In genomic region chr7:22854158-22855048, GRCh38 we compare ENCODE assay signal across 8 cellular contexts. TPM values are rescaled to one million over a fixed set of nuclear protein-coding genes. Genes with fewer than 3 reads are reported as not detected.
DNase-seq lines count a peak whose midpoint lies in the region; ATAC-seq and TF ChIP-seq lines count a peak whose summit lies in the region.

No MANE protein-coding gene starts in this region.

- peaks cover 6% of the 10 kb centered on the region for H3K4me1 ChIP-seq in ovary (ENCODE audit: insufficient read depth)
- peaks cover 4 to 11% of the 10 kb centered on the region in 2 donors for H3K4me1 ChIP-seq in thyroid gland

- H3K27ac ChIP-seq in RWPE1 (peak overlapping the region; percentile 94), ovary (peak overlapping the region; percentile 78 to 88), thyroid gland (peak overlapping the region; percentile 84 to 95 (median 95))

- CTCF ChIA-PET in RWPE1 (lab: Yijun Ruan, JAX), result interaction anchor here (0.5 to 0.7 kb wide), 5 partner anchors 40 to 1758 kb away, joined by 3 to 4 read pairs (median 3); no protein-coding TSS in a partner anchor

- 0 to 1% (median 1%) methylated on average over 55 to 76 of the region's 76 CpGs for WGBS in ovary, 3 donors
- 0 to 3% methylated on average over 10 to 19 of the region's 76 CpGs for WGBS in thyroid gland, 2 donors

- POLR2A ChIA-PET in RWPE1 (lab: Yijun Ruan, JAX; ENCODE audit: low non-redundant PET), result no interaction called here

- no peak for TF ChIP-seq EP300 in ovary (IDR thresholded peaks at IDR 0.05)

- TF ChIP-seq POLR2A in ovary (IDR thresholded peaks at IDR 0.05) (peak; percentile 54), thyroid gland (IDR thresholded peaks at IDR 0.05) (peak in 1 of 2 donors; percentile 50)

- no peaks in the 10 kb centered on the region for H3K36me3 ChIP-seq in ovary
- no peaks in the 10 kb centered on the region for H3K36me3 ChIP-seq in thyroid gland

- H3K27me3 ChIP-seq in ovary (no peaks in the 10 kb centered on the region), thyroid gland (no peaks in the 10 kb centered on the region)

- no peaks in the 10 kb centered on the region for H3K9me3 ChIP-seq in ovary
- H3K9me3 ChIP-seq in thyroid gland, result no peaks in the 10 kb centered on the region

- intact Hi-C loops in ovary (cut with DNase I), result loop anchor here in 2 of 4 donors (2.0 to 10.0 kb wide), 2 partner anchors 32 to 160 kb away; partner anchors contain the start of genes HYCC1 (in 2 of the 2) and TOMM7 (in 1 of the 2)
- intact Hi-C loops in thyroid gland (cut with DNase I), result no loop called here

- peak; percentile 52; the same call in 1 of the 2 replicates for TF ChIP-seq CTCF in RWPE1 (conservative IDR thresholded peaks at IDR 0.05; ENCODE audit: low read depth)
- TF ChIP-seq CTCF in ovary (IDR thresholded peaks at IDR 0.05), result peak in 2 of 3 donors; percentile 45 to 82
- peak in 2 of 6 experiments; percentile 44 to 64 for TF ChIP-seq CTCF in thyroid gland (IDR thresholded peaks at IDR 0.05)

- peak; percentile 66 for ATAC-seq in GM21367 (IDR thresholded peaks at IDR 0.05; ENCODE audit: unreplicated experiment)

- DNase-seq in DMS53 (lab: John Stamatoyannopoulos, UW) (peak; percentile 92), HS-5 (ENCODE audit: low read depth) (peak; percentile 84), RWPE1 (ENCODE audit: low spot score) (peak; percentile 93), glomerular visceral epithelial cell (ENCODE audit: extremely low spot score) (peak; percentile 91), ovary (peak; percentile 89 to 93 (median 91)), thyroid gland (peak; percentile 86 to 88)
- DNase-seq in activated naive CD4-positive, alpha-beta T cell treated with Interleukin-2 at 50 U/mL for 16 hours, result peak; percentile 84

- H3K4me3 ChIP-seq in ovary (peak overlapping the region; percentile 61), thyroid gland (replicated peaks in 1 of 3) (peak overlapping the region; percentile 82 to 98 (median 92))

RNA-seq across cellular contexts. Expression of gene TOMM7, which starts 31.8 kb away (rescaled TPM):
- total RNA-seq in ovary (100 to 1,000 TPM; 325 to 869 (median 586) TPM), thyroid gland (100 to 1,000 TPM in 3 of 4 donors, 10 to 100 TPM in 1; 94.8 to 312 (median 154) TPM)
- polyA plus RNA-seq in ovary, result 100 to 1,000 TPM; 267 to 621 TPM

Comparison
In these comparisons a context has a peak if more than half of its experiments do, and no peak if none do; other contexts are left out.
1. Peak in every context shown above with its lines: DNase-seq, ATAC-seq, H3K4me3 ChIP-seq and H3K27ac ChIP-seq.